ENCODE assay signal across 10 cellular contexts in the genomic region with DNA sequence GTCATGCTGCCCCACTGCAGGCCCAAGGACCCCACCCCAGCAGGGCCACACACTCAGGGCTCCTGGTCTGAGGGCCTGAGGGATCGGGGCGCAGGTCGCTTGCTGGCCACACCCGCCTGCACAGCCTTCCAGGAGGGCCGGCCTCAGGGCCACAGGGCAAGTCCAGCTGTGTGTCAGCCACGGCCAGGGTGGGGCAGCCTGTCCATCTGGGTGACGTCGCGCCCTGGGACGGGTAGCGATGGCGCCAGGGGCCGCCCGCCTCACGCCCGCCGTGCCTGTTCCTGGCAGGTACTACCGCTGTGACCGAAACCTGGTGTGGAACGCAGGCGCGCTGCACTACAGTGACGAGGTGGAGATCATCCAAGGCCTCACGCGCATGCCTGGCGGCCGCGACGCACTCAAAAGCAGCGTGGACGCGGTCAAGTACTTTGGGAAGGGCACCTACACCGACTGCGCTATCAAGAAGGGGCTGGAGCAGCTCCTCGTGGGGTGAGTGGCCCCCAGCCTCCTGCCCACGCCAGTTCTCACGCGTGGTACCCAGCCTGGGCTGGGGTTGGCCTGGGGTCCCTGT. TPM values are rescaled to one million over a fixed set of nuclear protein-coding genes. Genes with fewer than 3 reads are reported as not detected.
DNase-seq lines count a peak whose midpoint lies in the region; ATAC-seq and TF ChIP-seq lines count a peak whose summit lies in the region.
"Had no signal": no experiment of that assay in that cellular context is flagged by ENCODE, and none has a peak within 500 bp of the region (broad histone marks: within the 10 kb centered on the region; RNA-seq: fewer than 3 reads in every experiment).

No MANE protein-coding gene starts in this region.

- peaks cover 8% of the 10 kb centered on the region for H3K27me3 Mint-ChIP-seq in type B pancreatic cell

- 84 to 98% (median 87%) methylated on average over 32 to 38 of the region's 38 CpGs for WGBS in heart left ventricle, 4 donors
- WGBS in sigmoid colon, 2 donors: 74 to 89% methylated on average over 38 of the region's 38 CpGs

- H3K4me3 ChIP-seq in heart left ventricle (peak overlapping the region; percentile 10 to 99 (median 86)), sigmoid colon (peak overlapping the region; percentile 79 to 99 (median 94))
- H3K4me3 ChIP-seq: SJCRH30 had no signal

- intact Hi-C loops in heart left ventricle (cut with DNase I) (loop anchor here in 1 of 10 donors (5.0 kb wide), 1 partner anchor 73 kb away; no protein-coding TSS in a partner anchor), sigmoid colon (cut with DNase I) (loop anchor here (2.0 kb wide), 2 partner anchors 39 to 73 kb away; no protein-coding TSS in a partner anchor)

- DNase-seq in DMS153 (lab: John Stamatoyannopoulos, UW): peak; percentile 30
- DNase-seq in NCI-H748 (lab: John Stamatoyannopoulos, UW; ENCODE audit: unreplicated experiment): peak; percentile 73
- DNase-seq in heart left ventricle: peak; percentile 26 to 74 (median 59)
- peak; percentile 92 for DNase-seq in sigmoid colon
- no peak for DNase-seq in NCI-H2081 treated with DMSO at 0.1 percent for 48 hours (lab: John Stamatoyannopoulos, UW)
- DNase-seq in cerebellum (ENCODE audit: low spot score): no peak
- DNase-seq in type B pancreatic cell (ENCODE audit: extremely low spot score, unreplicated experiment): no peak
- DNase-seq: cerebellar nuclear complex, SJCRH30 had no signal

- TF ChIP-seq POLR2A in heart left ventricle (IDR thresholded peaks at IDR 0.05) (no peak), sigmoid colon (IDR thresholded peaks at IDR 0.05) (no peak)

- TF ChIP-seq CTCF in heart left ventricle (IDR thresholded peaks at IDR 0.05) (no peak), sigmoid colon (IDR thresholded peaks at IDR 0.05) (no peak), type B pancreatic cell (conservative IDR thresholded peaks at IDR 0.05) (no peak)

- H3K4me3 Mint-ChIP-seq in type B pancreatic cell: no peak overlapping the region

- peaks cover 0 to 13% (median 0%) of the 10 kb centered on the region in 9 donors for H3K27me3 ChIP-seq in heart left ventricle
- H3K27me3 ChIP-seq in sigmoid colon: no peaks in the 10 kb centered on the region
- H3K27me3 ChIP-seq: SJCRH30 had no signal

- H3K9me3 Mint-ChIP-seq in type B pancreatic cell: no peaks in the 10 kb centered on the region

- H3K36me3 Mint-ChIP-seq in type B pancreatic cell: peaks cover 10% of the 10 kb centered on the region

- TF ChIP-seq EP300 in sigmoid colon (IDR thresholded peaks at IDR 0.05): peak in 1 of 4 donors; percentile 22

- no peaks in the 10 kb centered on the region for H3K9me3 ChIP-seq in heart left ventricle
- no peaks in the 10 kb centered on the region for H3K9me3 ChIP-seq in sigmoid colon
- H3K9me3 ChIP-seq: SJCRH30 had no signal

- peak overlapping the region in 10 of 12 donors; percentile 29 to 97 (median 84) for H3K27ac ChIP-seq in heart left ventricle
- H3K27ac ChIP-seq in sigmoid colon: peak overlapping the region; percentile 95 to 97 (median 97)
- H3K27ac ChIP-seq: SJCRH30 had no signal

- H3K27ac Mint-ChIP-seq in type B pancreatic cell: no peak overlapping the region

- H3K36me3 ChIP-seq in heart left ventricle: peaks cover 0 to 52% (median 42%) of the 10 kb centered on the region in 9 donors
- peaks cover 33 to 48% (median 36%) of the 10 kb centered on the region in 4 donors for H3K36me3 ChIP-seq in sigmoid colon
- H3K36me3 ChIP-seq: SJCRH30 had no signal

- peaks cover 0 to 38% (median 10%) of the 10 kb centered on the region in 12 donors for H3K4me1 ChIP-seq in heart left ventricle
- H3K4me1 ChIP-seq in sigmoid colon: peaks cover 0 to 66% (median 62%) of the 10 kb centered on the region in 4 donors

- H3K4me1 Mint-ChIP-seq in type B pancreatic cell (ENCODE audit: unreplicated experiment): no peaks in the 10 kb centered on the region

- ATAC-seq in heart left ventricle (peak in 2 of 4 donors; percentile 10 to 27), HG03095 (IDR thresholded peaks at IDR 0.05; ENCODE audit: unreplicated experiment) (no peak)

RNA-seq across cellular contexts. Expression of a gene that starts 2.5 kb away (rescaled TPM):
- 100 to 1,000 TPM in 8 of 9 donors, 10 to 100 TPM in 1; 92.4 to 385 (median 143) TPM for total RNA-seq in heart left ventricle
- polyA plus RNA-seq in heart left ventricle: 100 to 1,000 TPM; 149 to 157 TPM
- total RNA-seq in sigmoid colon: 1,000 to 10,000 TPM in 2 of 4 donors, 100 to 1,000 TPM in 2; 622 to 1,755 (median 1,184) TPM
- 100 to 1,000 TPM in 1 of 3 donors, 10 to 100 TPM in 2; 14.3 to 131 (median 28.2) TPM for polyA plus RNA-seq in sigmoid colon
- total RNA-seq in cerebellum: 88.8 TPM
- 78.4 and 167 TPM in 2 replicates for total RNA-seq in type B pancreatic cell (ENCODE audit: low replicate concordance)

Comparison
In these comparisons a context has a peak if more than half of its experiments do, and no peak if none do; other contexts are left out.
1. DNase-seq: peak in DMS153 (single experiment), NCI-H748 (single experiment), heart left ventricle (5 of 5) and sigmoid colon (single experiment); none in NCI-H2081 treated with DMSO at 0.1 percent for 48 hours (single experiment), cerebellum (single experiment) and type B pancreatic cell (single experiment).